Comparison of ENCODE assay signal across 21 cellular contexts in genomic region chr4:165164257-165164656, GRCh38.
"Had no signal": no experiment of that assay in that cellular context is flagged by ENCODE, and none has a peak within 500 bp of the region (broad histone marks: within the 10 kb centered on the region; RNA-seq: fewer than 3 reads in every experiment).

No MANE protein-coding gene starts in this region.

- H3K9me3 ChIP-seq: colonic mucosa, esophagus squamous epithelium, gastrocnemius medialis, lower lobe of right lung, mucosa of descending colon had no signal

- DNase-seq: colonic mucosa; cortex of kidney; effector CD8-positive, alpha-beta T cell; effector memory CD8-positive, alpha-beta T cell; endodermal cell; erythroblast; esophagus squamous epithelium; foreskin fibroblast; foreskin melanocyte; gastrocnemius medialis; glutamatergic neuron; head of caudate nucleus; heart right ventricle; hippocampal formation; left cardiac atrium; left ventricle myocardium inferior; lower lobe of right lung; mesenchymal stem cell; mucosa of descending colon had no signal

- ATAC-seq: effector memory CD8-positive, alpha-beta T cell; esophagus mucosa; gastrocnemius medialis; heart right ventricle; left cardiac atrium; lower lobe of right lung; mucosa of descending colon had no signal

- H3K4me3 ChIP-seq: colonic mucosa, esophagus squamous epithelium, gastrocnemius medialis, heart right ventricle, left ventricle myocardium inferior, lower lobe of right lung, mucosa of descending colon had no signal

- H3K4me1 ChIP-seq: colonic mucosa, esophagus squamous epithelium, gastrocnemius medialis, heart right ventricle, left ventricle myocardium inferior, lower lobe of right lung had no signal

- H3K27me3 ChIP-seq: colonic mucosa, esophagus squamous epithelium, gastrocnemius medialis had no signal

- H3K36me3 ChIP-seq: colonic mucosa, esophagus squamous epithelium, gastrocnemius medialis, heart right ventricle, left ventricle myocardium inferior, lower lobe of right lung had no signal

- H3K27ac ChIP-seq: colonic mucosa, epithelial cell of prostate, esophagus squamous epithelium, gastrocnemius medialis, heart right ventricle, left ventricle myocardium inferior, lower lobe of right lung had no signal
